Comparison of ENCODE assay signal across 15 cellular contexts in genomic region chr1:156607344-156607743, GRCh38. TPM values are rescaled to one million over a fixed set of nuclear protein-coding genes. Genes with fewer than 3 reads are reported as not detected.
DNase-seq lines count a peak whose midpoint lies in the region; ATAC-seq, FAIRE-seq and TF ChIP-seq lines count a peak whose summit lies in the region.
"Not testable (repeated sequence)": the region's sequence is repeated elsewhere in the genome, so short reads cannot be mapped to it uniquely, and the experiment has no call there.
"Had no signal": no experiment of that assay in that cellular context is flagged by ENCODE, and none has a peak within 500 bp of the region (broad histone marks: within the 10 kb centered on the region; RNA-seq: fewer than 3 reads in every experiment).

No MANE protein-coding gene starts in this region.

- not testable (repeated sequence) for H2AFZ ChIP-seq in OCI-LY7 (ENCODE audit: low read length); GM12878 (ENCODE audit: control insufficient read depth, low read depth, low read length)

- TF ChIP-seq POLR2A in GM12878 (IDR thresholded peaks at IDR 0.05; ENCODE audit: low read depth, low read length), result not testable (repeated sequence)

- POLR2A ChIA-PET in OCI-LY7 (lab: Charles Lee); GM12878 (lab: Charles Lee): not testable (repeated sequence)

- H3K4me1 ChIP-seq in BLaER1 (peaks cover 28% of the 10 kb centered on the region), OCI-LY7 (ENCODE audit: insufficient read depth, low read length, poor library complexity, severe bottlenecking) (peaks cover 33% of the 10 kb centered on the region)
- not testable (repeated sequence) for H3K4me1 ChIP-seq in GM12878 (ENCODE audit: control insufficient read depth, insufficient read depth, low read length)

- FAIRE-seq in GM12878 (lab: Jason Lieb, UNC), result not testable (repeated sequence)

- in situ Hi-C loops in GM12878 (cut with MboI), result loop anchor here (5.0 to 10.0 kb wide), 2 partner anchors 153 to 220 kb away; no protein-coding TSS in a partner anchor

- not testable (repeated sequence) for H3K27me3 ChIP-seq in BLaER1; GM12878 (replicated peaks in 1 of 2; ENCODE audit: control insufficient read depth in 2 of 2, insufficient read depth in 2 of 2, low read length in 1 of 2)

- not testable (repeated sequence) for H3K36me3 ChIP-seq in BLaER1; OCI-LY7 (ENCODE audit: insufficient read depth, low read length); GM12878 (ENCODE audit: control insufficient read depth in 2 of 2, insufficient read depth in 2 of 2, low read length in 1 of 2)

- TF ChIP-seq CTCF in OCI-LY7 (conservative IDR thresholded peaks at IDR 0.05; ENCODE audit: low read length); GM12878 (IDR thresholded peaks at IDR 0.05 in 2 of 3, conservative IDR thresholded peaks at IDR 0.05 in 1 of 3; ENCODE audit: control insufficient read depth in 2 of 3, extremely low read depth in 1 of 3, insufficient read depth in 1 of 3, low read depth in 3 of 3, low read length in 3 of 3): not testable (repeated sequence)

- not testable (repeated sequence) for BruUV-seq in OCI-LY7 (replicated peaks; lab: Mats Ljungman, UMichigan); GM12878 (replicated peaks; lab: Mats Ljungman, UMichigan)

- not testable (repeated sequence) for H3K9me3 ChIP-seq in BLaER1; OCI-LY7 (ENCODE audit: low read length); T-helper 17 cell (ENCODE audit: control insufficient read depth, low read length, poor library complexity, severe bottlenecking); GM12878 (replicated peaks; ENCODE audit: control insufficient read depth, insufficient read depth, low read length)

- H3K4me2 ChIP-seq in BLaER1 (peak overlapping the region; percentile 14; the same call in 1 of the 2 replicates), OCI-LY7 (ENCODE audit: low read length) (peak overlapping the region; percentile 10; the same call in 1 of the 2 replicates)
- H3K4me2 ChIP-seq in GM12878 (ENCODE audit: control insufficient read depth, insufficient read depth), result not testable (repeated sequence)

- H3K4me3 ChIP-seq in BLaER1; OCI-LY7 (ENCODE audit: low read depth, low read length, poor library complexity, severe bottlenecking); GM12878: not testable (repeated sequence)

- intact Hi-C loops in OCI-LY7 (cut with micrococcal nuclease; ENCODE audit: unreplicated experiment), result not testable (repeated sequence)
- intact Hi-C loops in GM12878 (cut with micrococcal nuclease; ENCODE audit: unreplicated experiment), result loop anchor here (10.0 kb wide), 1 partner anchor 123 kb away; no protein-coding TSS in a partner anchor

- WGBS in GM12878 (ENCODE audit: insufficient coverage, insufficient replicate concordance, low lambda C conversion rate, missing lambda C conversion rate), result 18% methylated on average over 4 of the region's 4 CpGs

- ATAC-seq in T-helper 17 cell, result peak; percentile 35
- ATAC-seq in GM12878, result peak; percentile 28
- ATAC-seq in memory B cell (ENCODE audit: low read depth), result peak; percentile 86
- peak; percentile 77 to 83 for ATAC-seq in stimulated activated naive B cell treated with anti-CD40 and anti-IgM and Interleukin-4, amounts not matched to agents 10 μg/mL and 1 μg/mL and 100 μg/mL, for 72 hours (replicated peaks)

- TF ChIP-seq RAD21 in GM12878 (IDR thresholded peaks at IDR 0.05; ENCODE audit: insufficient read depth, low read depth, low read length), result not testable (repeated sequence)

- peak overlapping the region in 3 of 4 donors; percentile 34 to 76 (median 58) for H3K4me3 Mint-ChIP-seq in IgD-negative memory B cell
- not testable (repeated sequence) for H3K4me3 Mint-ChIP-seq in T-helper 17 cell; stimulated activated naive B cell treated with anti-CD40 and anti-IgM and Interleukin-4, amounts not matched to agents 10 μg/mL and 1 μg/mL and 100 μg/mL, for 72 hours
- peak overlapping the region; percentile 12 for H3K4me3 Mint-ChIP-seq in memory B cell

- H3K9me3 Mint-ChIP-seq in IgD-negative memory B cell; memory B cell; stimulated activated naive B cell treated with anti-CD40 and anti-IgM and Interleukin-4, amounts not matched to agents 10 μg/mL and 1 μg/mL and 100 μg/mL, for 72 hours: not testable (repeated sequence)

- RAD21 ChIA-PET in GM12878 (lab: Charles Lee; ENCODE audit: unreplicated experiment), result interaction anchor here (0.8 to 2.1 kb wide), 11 partner anchors 16 to 222 kb away, joined by 3 to 12 read pairs (median 8); partner anchors contain the start of gene NAXE

- H3K4me1 Mint-ChIP-seq in IgD-negative memory B cell (peaks cover 13 to 31% (median 23%) of the 10 kb centered on the region in 3 donors), T-helper 17 cell (peaks cover 14% of the 10 kb centered on the region), memory B cell (peaks cover 12% of the 10 kb centered on the region)
- H3K4me1 Mint-ChIP-seq in stimulated activated naive B cell treated with anti-CD40 and anti-IgM and Interleukin-4, amounts not matched to agents 10 μg/mL and 1 μg/mL and 100 μg/mL, for 72 hours, result peaks cover 8 to 29% of the 10 kb centered on the region in 2 donors

- H3K27ac ChIP-seq in BLaER1; OCI-LY7 (ENCODE audit: low read depth, low read length, poor library complexity, severe bottlenecking); GM12878 (ENCODE audit: control insufficient read depth, insufficient read depth): not testable (repeated sequence)

- H4K20me1 ChIP-seq in BLaER1; OCI-LY7 (ENCODE audit: insufficient read depth, low read length); GM12878 (ENCODE audit: control insufficient read depth, insufficient read depth): not testable (repeated sequence)

- not testable (repeated sequence) for H3K79me2 ChIP-seq in OCI-LY7 (ENCODE audit: insufficient read depth, low read depth, low read length); GM12878 (ENCODE audit: control insufficient read depth, insufficient read depth, low read length)

- H3K27ac Mint-ChIP-seq in IgD-negative memory B cell (peak overlapping the region in 2 of 3 donors; percentile 51 to 72), memory B cell (peak overlapping the region; percentile 35)
- H3K27ac Mint-ChIP-seq in T-helper 17 cell; stimulated activated naive B cell treated with anti-CD40 and anti-IgM and Interleukin-4, amounts not matched to agents 10 μg/mL and 1 μg/mL and 100 μg/mL, for 72 hours: not testable (repeated sequence)

- not testable (repeated sequence) for TF ChIP-seq EP300 in GM12878 (IDR thresholded peaks at IDR 0.05; ENCODE audit: borderline replicate concordance in 1 of 2, control insufficient read depth in 1 of 2, low read depth in 2 of 2, low read length in 2 of 2)

- CTCF ChIA-PET in OCI-LY7 (lab: Charles Lee; ENCODE audit: unreplicated experiment), result not testable (repeated sequence)
- CTCF ChIA-PET in GM12878 (lab: Yijun Ruan, JAX), result interaction anchor here (0.6 to 2.1 kb wide), 21 partner anchors 9 to 222 kb away, joined by 3 to 40 read pairs (median 11); partner anchors contain the start of genes HAPLN2, IQGAP3, NAXE and TTC24

- not testable (repeated sequence) for H3K27me3 Mint-ChIP-seq in IgD-negative memory B cell; memory B cell; stimulated activated naive B cell treated with anti-CD40 and anti-IgM and Interleukin-4, amounts not matched to agents 10 μg/mL and 1 μg/mL and 100 μg/mL, for 72 hours
- H3K27me3 Mint-ChIP-seq in T-helper 17 cell, result peaks cover 17% of the 10 kb centered on the region

- peak; percentile 37 for DNase-seq in OCI-LY7 (ENCODE audit: low spot score)
- not testable (repeated sequence) for DNase-seq in T-helper 17 cell; GM12878 (ENCODE audit: low read depth, low spot score); stimulated activated naive B cell treated with anti-CD40 and anti-IgM and Interleukin-4, amounts not matched to agents 10 μg/mL and 1 μg/mL and 100 μg/mL, for 72 hours
- DNase-seq in memory B cell (ENCODE audit: low spot score in 2 of 2), result peak; percentile 30 to 58

- H3K9ac ChIP-seq in BLaER1; GM12878 (ENCODE audit: control insufficient read depth, insufficient read depth, low read length): not testable (repeated sequence)

- SMC1A ChIA-PET in GM12878 (lab: Charles Lee; ENCODE audit: uncharacterized antibody, unreplicated experiment), result interaction anchor here (0.9 to 2.1 kb wide), 9 partner anchors 15 to 227 kb away, joined by 3 to 23 read pairs (median 8); partner anchors contain the start of gene NAXE

- not testable (repeated sequence) for H3K9me2 ChIP-seq in OCI-LY7 (ENCODE audit: insufficient read depth, low read length)

- not testable (repeated sequence) for H3K36me3 Mint-ChIP-seq in IgD-negative memory B cell; T-helper 17 cell (ENCODE audit: low read depth); memory B cell; stimulated activated naive B cell treated with anti-CD40 and anti-IgM and Interleukin-4, amounts not matched to agents 10 μg/mL and 1 μg/mL and 100 μg/mL, for 72 hours

RNA-seq across cellular contexts. Expression of gene GPATCH4, which starts 6.1 kb away (rescaled TPM):
- polyA plus RNA-seq in IgD-negative memory B cell, result 45.5 TPM
- 33.3 and 40.9 TPM in 2 replicates for total RNA-seq in OCI-LY7 (2014; rRNA removed; shearing (Covaris generic))
- total RNA-seq in OCI-LY7 (2022), result 38.5 and 51.6 TPM in 2 replicates
- 10 to 100 TPM; 39.2 to 39.6 TPM for total RNA-seq in T-helper 17 cell
- total RNA-seq in GM12878 (2013; cell fraction: nucleolus; rRNA removed), result 62.1 and 73.0 TPM in 2 replicates
- 33.5 and 35.5 TPM in 2 replicates for total RNA-seq in GM12878 (2014; rRNA removed)
- 62.1 and 65.3 TPM in 2 replicates for total RNA-seq in GM12878 (2014; rRNA removed; fragmentation: Illumina TruSeq; extraction: Trizol)
- total RNA-seq in GM12878 (2021), result 53.2 and 60.7 TPM in 2 replicates
- polyA plus RNA-seq in GM12878 (2011; ENCODE audit: low read depth), result 44.4 TPM
- polyA plus RNA-seq in GM12878 (2011; rRNA removed), result 50.0 and 55.9 TPM in 2 replicates
- polyA plus RNA-seq in GM12878 (2011; cell fraction: cytosol; rRNA removed), result 33.6 and 44.2 TPM in 2 replicates
- 49.9 and 57.1 TPM in 2 replicates for polyA plus RNA-seq in GM12878 (2011; cell fraction: nucleus; rRNA removed)
- 29.2 and 43.3 TPM in 2 replicates for polyA plus RNA-seq in GM12878 (2012)
- polyA plus RNA-seq in GM12878 (2014; fragmentation: Illumina TruSeq; extraction: Trizol), result 89.3 and 95.9 TPM in 2 replicates
- 10 to 100 TPM; 82.5 to 90.4 TPM for polyA plus RNA-seq in GM12878 (2014; fragmentation: Nextera tagmentation; extraction: Ambion mirVana)
- 49.6 and 49.9 TPM in 2 replicates for polyA plus RNA-seq in GM12878 (2014; rRNA removed)
- polyA plus RNA-seq in GM12878 (2016; fragmentation: Nextera tagmentation; extraction: Ambion mirVana), result 100 to 1,000 TPM; 108 to 111 TPM
- 55.6 and 71.4 TPM in 2 replicates for polyA minus RNA-seq in GM12878 (2011; rRNA and poly(A)+ RNA removed)
- 13.2 and 19.0 TPM in 2 replicates for polyA minus RNA-seq in GM12878 (2011; cell fraction: cytosol; rRNA and poly(A)+ RNA removed)
- 40.1 and 73.7 TPM in 2 replicates for polyA minus RNA-seq in GM12878 (2011; cell fraction: nucleus; rRNA and poly(A)+ RNA removed)

RNA-seq across cellular contexts. Expression of gene HAPLN2, which starts 11.9 kb away (rescaled TPM):
- polyA plus RNA-seq in IgD-negative memory B cell (not detected), GM12878 (2011; rRNA removed) (not detected in 2 replicates), GM12878 (2014; fragmentation: Illumina TruSeq; extraction: Trizol) (not detected in 2 replicates), GM12878 (2014; fragmentation: Nextera tagmentation; extraction: Ambion mirVana) (not detected), GM12878 (2014; rRNA removed) (0.15 TPM in 1 of 2 replicates, not detected in the other), GM12878 (2016; fragmentation: Nextera tagmentation; extraction: Ambion mirVana) (under 1 TPM in 1 of 2 experiments, not detected in 1; 0.24 TPM)
- total RNA-seq in OCI-LY7 (2014; rRNA removed; shearing (Covaris generic)), result 0.41 and 0.62 TPM in 2 replicates
- total RNA-seq in OCI-LY7 (2022) (1.1 and 1.4 TPM in 2 replicates), T-helper 17 cell (under 1 TPM in 1 of 2 donors, not detected in 1; 0.35 TPM), GM12878 (2014; rRNA removed) (not detected in 2 replicates), GM12878 (2014; rRNA removed; fragmentation: Illumina TruSeq; extraction: Trizol) (not detected in 2 replicates), GM12878 (2021) (not detected in 2 replicates)
- not detected in 2 replicates for total RNA-seq in GM12878 (2013; cell fraction: nucleolus; rRNA removed)
- polyA plus RNA-seq in GM12878 (2011; ENCODE audit: low read depth), result not detected
- polyA plus RNA-seq in GM12878 (2011; cell fraction: cytosol; rRNA removed), result 0.07 and 0.12 TPM in 2 replicates
- 0.79 and 1.1 TPM in 2 replicates for polyA plus RNA-seq in GM12878 (2011; cell fraction: nucleus; rRNA removed)
- polyA plus RNA-seq in GM12878 (2012), result 0.11 TPM in 1 of 2 replicates, not detected in the other
- polyA minus RNA-seq in GM12878 (2011; rRNA and poly(A)+ RNA removed), result not detected in 2 replicates
- not detected in 2 replicates for polyA minus RNA-seq in GM12878 (2011; cell fraction: cytosol; rRNA and poly(A)+ RNA removed)
- not detected in 2 replicates for polyA minus RNA-seq in GM12878 (2011; cell fraction: nucleus; rRNA and poly(A)+ RNA removed)
- total RNA-seq: CD8-positive, alpha-beta memory T cell; HFFc6 had no signal
- polyA plus RNA-seq: BJ; CD14-positive monocyte; CD8-positive, alpha-beta memory T cell had no signal

RNA-seq across cellular contexts. Expression of gene NAXE, which starts 15.8 kb away (rescaled TPM):
- polyA plus RNA-seq in IgD-negative memory B cell (121 TPM), GM12878 (2011; rRNA removed) (15.4 and 17.8 TPM in 2 replicates), GM12878 (2014; fragmentation: Illumina TruSeq; extraction: Trizol) (58.6 and 72.4 TPM in 2 replicates), GM12878 (2014; fragmentation: Nextera tagmentation; extraction: Ambion mirVana) (10 to 100 TPM; 18.1 to 65.1 TPM), GM12878 (2014; rRNA removed) (64.3 and 66.3 TPM in 2 replicates), GM12878 (2016; fragmentation: Nextera tagmentation; extraction: Ambion mirVana) (10 to 100 TPM; 84.2 to 93.3 TPM)
- total RNA-seq in OCI-LY7 (2014; rRNA removed; shearing (Covaris generic)), result 71.6 and 81.5 TPM in 2 replicates
- total RNA-seq in OCI-LY7 (2022) (56.1 and 61.1 TPM in 2 replicates), T-helper 17 cell (10 to 100 TPM; 27.5 to 32.0 TPM), GM12878 (2014; rRNA removed) (85.1 and 90.3 TPM in 2 replicates), GM12878 (2014; rRNA removed; fragmentation: Illumina TruSeq; extraction: Trizol) (56.5 and 56.6 TPM in 2 replicates), GM12878 (2021) (77.0 and 77.9 TPM in 2 replicates)
- total RNA-seq in GM12878 (2013; cell fraction: nucleolus; rRNA removed), result 19.2 and 22.0 TPM in 2 replicates
- 17.5 TPM for polyA plus RNA-seq in GM12878 (2011; ENCODE audit: low read depth)
- polyA plus RNA-seq in GM12878 (2011; cell fraction: cytosol; rRNA removed), result 32.5 and 32.7 TPM in 2 replicates
- 17.5 and 23.9 TPM in 2 replicates for polyA plus RNA-seq in GM12878 (2011; cell fraction: nucleus; rRNA removed)
- 37.5 and 46.4 TPM in 2 replicates for polyA plus RNA-seq in GM12878 (2012)
- polyA minus RNA-seq in GM12878 (2011; rRNA and poly(A)+ RNA removed), result 14.3 and 25.8 TPM in 2 replicates
- 8.3 and 11.0 TPM in 2 replicates for polyA minus RNA-seq in GM12878 (2011; cell fraction: cytosol; rRNA and poly(A)+ RNA removed)
- 12.7 and 14.5 TPM in 2 replicates for polyA minus RNA-seq in GM12878 (2011; cell fraction: nucleus; rRNA and poly(A)+ RNA removed)

RNA-seq across cellular contexts. Expression of gene TTC24, which starts 27.8 kb away (rescaled TPM):
- polyA plus RNA-seq in IgD-negative memory B cell, result 0.38 TPM
- total RNA-seq in OCI-LY7 (2014; rRNA removed; shearing (Covaris generic)), result 2.8 and 3.6 TPM in 2 replicates
- total RNA-seq in OCI-LY7 (2022), result 11.9 and 12.4 TPM in 2 replicates
- total RNA-seq in T-helper 17 cell, result under 1 TPM in 1 of 2 donors, not detected in 1; 0.94 TPM
- not detected in 2 replicates for total RNA-seq in GM12878 (2013; cell fraction: nucleolus; rRNA removed)
- total RNA-seq in GM12878 (2014; rRNA removed), result 4.5 and 4.6 TPM in 2 replicates
- total RNA-seq in GM12878 (2014; rRNA removed; fragmentation: Illumina TruSeq; extraction: Trizol), result 2.1 and 2.9 TPM in 2 replicates
- 4.7 and 6.4 TPM in 2 replicates for total RNA-seq in GM12878 (2021)
- polyA plus RNA-seq in GM12878 (2011; ENCODE audit: low read depth), result 1.6 TPM
- polyA plus RNA-seq in GM12878 (2011; rRNA removed), result not detected in 2 replicates
- polyA plus RNA-seq in GM12878 (2011; cell fraction: cytosol; rRNA removed), result 0.05 TPM in 1 of 2 replicates, not detected in the other
- 0.13 and 0.16 TPM in 2 replicates for polyA plus RNA-seq in GM12878 (2011; cell fraction: nucleus; rRNA removed)
- 2.7 and 2.9 TPM in 2 replicates for polyA plus RNA-seq in GM12878 (2012)
- polyA plus RNA-seq in GM12878 (2014; fragmentation: Illumina TruSeq; extraction: Trizol), result 1.4 and 4.0 TPM in 2 replicates
- under 1 TPM; 0.05 TPM for polyA plus RNA-seq in GM12878 (2014; fragmentation: Nextera tagmentation; extraction: Ambion mirVana)
- 3.7 and 4.2 TPM in 2 replicates for polyA plus RNA-seq in GM12878 (2014; rRNA removed)
- polyA plus RNA-seq in GM12878 (2016; fragmentation: Nextera tagmentation; extraction: Ambion mirVana), result 1 to 10 TPM; 1.4 to 1.9 TPM
- polyA minus RNA-seq in GM12878 (2011; rRNA and poly(A)+ RNA removed), result not detected in 2 replicates
- not detected in 2 replicates for polyA minus RNA-seq in GM12878 (2011; cell fraction: cytosol; rRNA and poly(A)+ RNA removed)
- polyA minus RNA-seq in GM12878 (2011; cell fraction: nucleus; rRNA and poly(A)+ RNA removed), result not detected in 2 replicates
- total RNA-seq: Daoy, G401, HFFc6 had no signal
- polyA plus RNA-seq: A549, BJ had no signal

RNA-seq across cellular contexts. Expression of gene BCAN, which starts 34.6 kb away (rescaled TPM):
- polyA plus RNA-seq in IgD-negative memory B cell (not detected), GM12878 (2011; rRNA removed) (0.04 and 0.10 TPM in 2 replicates), GM12878 (2014; fragmentation: Illumina TruSeq; extraction: Trizol) (0.12 and 0.17 TPM in 2 replicates), GM12878 (2014; fragmentation: Nextera tagmentation; extraction: Ambion mirVana) (under 1 TPM; 0.05 to 0.06 TPM), GM12878 (2014; rRNA removed) (0.23 and 0.25 TPM in 2 replicates), GM12878 (2016; fragmentation: Nextera tagmentation; extraction: Ambion mirVana) (1 to 10 TPM in 1 of 2 experiments, under 1 TPM in 1; 0.75 to 1.3 TPM)
- total RNA-seq in OCI-LY7 (2014; rRNA removed; shearing (Covaris generic)), result 0.44 TPM in 1 of 2 replicates, not detected in the other
- total RNA-seq in OCI-LY7 (2022) (not detected in 2 replicates), T-helper 17 cell (not detected), GM12878 (2014; rRNA removed) (0.11 and 0.40 TPM in 2 replicates), GM12878 (2014; rRNA removed; fragmentation: Illumina TruSeq; extraction: Trizol) (0.09 TPM in 1 of 2 replicates, not detected in the other), GM12878 (2021) (0.18 and 0.24 TPM in 2 replicates)
- 0.40 and 0.44 TPM in 2 replicates for total RNA-seq in GM12878 (2013; cell fraction: nucleolus; rRNA removed)
- 0.16 TPM for polyA plus RNA-seq in GM12878 (2011; ENCODE audit: low read depth)
- 0.22 and 0.27 TPM in 2 replicates for polyA plus RNA-seq in GM12878 (2011; cell fraction: cytosol; rRNA removed)
- 0.31 and 0.47 TPM in 2 replicates for polyA plus RNA-seq in GM12878 (2011; cell fraction: nucleus; rRNA removed)
- 0.26 and 0.31 TPM in 2 replicates for polyA plus RNA-seq in GM12878 (2012)
- 0.15 TPM in 1 of 2 replicates, not detected in the other for polyA minus RNA-seq in GM12878 (2011; rRNA and poly(A)+ RNA removed)
- polyA minus RNA-seq in GM12878 (2011; cell fraction: cytosol; rRNA and poly(A)+ RNA removed), result not detected in 2 replicates
- polyA minus RNA-seq in GM12878 (2011; cell fraction: nucleus; rRNA and poly(A)+ RNA removed), result not detected in 2 replicates
- total RNA-seq: CD4-positive, alpha-beta T cell; CD8-positive, alpha-beta memory T cell; Daoy; HFFc6 had no signal
- polyA plus RNA-seq: A549; CD14-positive monocyte; CD8-positive, alpha-beta memory T cell had no signal

Comparison
In these comparisons a context has a peak if more than half of its experiments do, and no peak if none do; other contexts are left out.
1. ATAC-seq: peak in every context shown above with its lines; median percentile 86 in memory B cell; 80 in stimulated activated naive B cell treated with anti-CD40 and anti-IgM and Interleukin-4, amounts not matched to agents 10 μg/mL and 1 μg/mL and 100 μg/mL, for 72 hours; 35 in T-helper 17 cell; 28 in GM12878.